14 cellular contexts compared by ENCODE assay signal in the genomic region with DNA sequence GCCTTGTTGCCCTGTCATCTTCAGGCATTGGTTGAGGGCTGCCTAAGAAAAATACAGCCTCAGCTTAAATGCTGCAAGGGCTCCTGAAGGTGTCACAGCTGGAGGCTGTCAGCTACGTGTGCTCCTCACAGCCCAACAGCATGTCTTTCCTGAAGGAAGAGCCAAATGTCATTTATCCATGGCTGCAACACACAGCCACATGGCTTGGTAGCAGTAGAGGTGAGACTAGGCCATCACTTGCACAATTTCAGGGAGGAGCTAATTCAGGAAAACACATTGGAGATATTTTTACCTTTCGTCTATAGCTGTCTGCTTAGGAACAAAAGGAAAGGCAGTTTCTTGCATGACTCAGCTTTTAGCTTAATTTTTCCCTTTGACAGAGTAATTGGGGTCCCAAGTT.
DNase-seq lines count a peak whose midpoint lies in the region; ATAC-seq, FAIRE-seq and TF ChIP-seq lines count a peak whose summit lies in the region.
"Had no signal": no experiment of that assay in that cellular context is flagged by ENCODE, and none has a peak within 500 bp of the region (broad histone marks: within the 10 kb centered on the region; RNA-seq: fewer than 3 reads in every experiment).

No MANE protein-coding gene starts in this region.

- H3K23ac ChIP-seq in IMR-90 (ENCODE audit: low read depth, low read length), result no peak overlapping the region

- H3K14ac ChIP-seq in IMR-90 (replicated peaks; ENCODE audit: low read depth, low read length), result peak overlapping the region; percentile 77

- peak overlapping the region; percentile 85 for H2BK20ac ChIP-seq in IMR-90 (ENCODE audit: low read depth, low read length)

- CTCF ChIA-PET in IMR-90 (lab: Yijun Ruan, JAX), result no interaction called here

- peak overlapping the region; percentile 84; the same call in 1 of the 2 replicates for H4K5ac ChIP-seq in IMR-90 (ENCODE audit: low read depth, low read length)

- peak overlapping the region; percentile 94 for H3K4ac ChIP-seq in IMR-90 (ENCODE audit: low read depth, low read length)

- H3K56ac ChIP-seq in IMR-90 (ENCODE audit: extremely low read depth, insufficient read depth, low read length), result no peak overlapping the region

- POLR2A ChIA-PET in IMR-90 (lab: Charles Lee; ENCODE audit: unreplicated experiment), result no interaction called here

- no peaks in the 10 kb centered on the region for H3K36me3 ChIP-seq in BLaER1 treated with 17β-estradiol and CSF1 and Interleukin-3, amounts not matched to agents 10 nM and 100 nM
- H3K36me3 ChIP-seq in IMR-90 (ENCODE audit: control insufficient read depth, insufficient read depth, low read length) (no peaks in the 10 kb centered on the region), psoas muscle (ENCODE audit: insufficient read depth in 1 of 2, low read depth in 1 of 2) (no peaks in the 10 kb centered on the region)
- H3K36me3 ChIP-seq: BE2C had no signal

- no peaks in the 10 kb centered on the region for H4K20me1 ChIP-seq in BLaER1 treated with 17β-estradiol and CSF1 and Interleukin-3, amounts not matched to agents 10 nM and 100 nM
- H4K20me1 ChIP-seq in IMR-90 (ENCODE audit: insufficient read depth, low read length), result no peaks in the 10 kb centered on the region

- H3K9me3 ChIP-seq in BLaER1 treated with 17β-estradiol and CSF1 and Interleukin-3, amounts not matched to agents 10 nM and 100 nM (replicated peaks in 1 of 11), result peaks cover 0 to 9% (median 0%) of the 10 kb centered on the region in 11 experiments; a peak in 3 of 22 replicates
- H3K9me3 ChIP-seq in IMR-90 (ENCODE audit: control insufficient read depth, insufficient read depth, low read length), result no peaks in the 10 kb centered on the region
- no peaks in the 10 kb centered on the region for H3K9me3 ChIP-seq in psoas muscle
- H3K9me3 ChIP-seq: BE2C had no signal

- H3K4me1 ChIP-seq in BLaER1 treated with 17β-estradiol and CSF1 and Interleukin-3, amounts not matched to agents 10 nM and 100 nM, result peaks cover 0 to 38% (median 22%) of the 10 kb centered on the region in 10 experiments; a peak in 16 of 20 replicates
- peaks cover 25% of the 10 kb centered on the region for H3K4me1 ChIP-seq in IMR-90 (ENCODE audit: control insufficient read depth, insufficient read depth, low read length)
- peaks cover 32% of the 10 kb centered on the region for H3K4me1 ChIP-seq in psoas muscle
- H3K4me1 ChIP-seq: BE2C had no signal

- H3K9me1 ChIP-seq in IMR-90 (ENCODE audit: insufficient read depth, low read length), result peaks cover 12% of the 10 kb centered on the region

- no peak for TF ChIP-seq POLR2A in IMR-90 (IDR thresholded peaks at IDR 0.05; ENCODE audit: low read depth, low read length)

- H3K9ac ChIP-seq in BLaER1 treated with 17β-estradiol and CSF1 and Interleukin-3, amounts not matched to agents 10 nM and 100 nM, result no peak overlapping the region
- H3K9ac ChIP-seq in IMR-90 (ENCODE audit: low read depth, low read length), result no peak overlapping the region

- intact Hi-C loops in IMR-90 (cut with micrococcal nuclease), result no loop called here
- intact Hi-C loops in psoas muscle (cut with DNase I), result no loop called here

- no TSS peak for BruUV-seq in IMR-90 (replicated peaks; lab: Mats Ljungman, UMichigan)

- dilution Hi-C loops in IMR-90 (cut with HindIII; ENCODE audit: low sequenced_read_pairs, unreplicated experiment), result no loop called here

- H2BK5ac ChIP-seq in IMR-90 (ENCODE audit: low read depth, low read length, poor library complexity, severe bottlenecking), result no peak overlapping the region

- H3K4me3 ChIP-seq in BLaER1 treated with 17β-estradiol and CSF1 and Interleukin-3, amounts not matched to agents 10 nM and 100 nM, result no peak overlapping the region
- H3K4me3 ChIP-seq in IMR-90 (ENCODE audit: insufficient read depth, low read depth, low read length), result no peak overlapping the region
- H3K4me3 ChIP-seq in psoas muscle, result no peak overlapping the region

- peak overlapping the region in 2 of 11 experiments; percentile 48 to 65; a peak in 3 of 22 replicates for H3K27ac ChIP-seq in BLaER1 treated with 17β-estradiol and CSF1 and Interleukin-3, amounts not matched to agents 10 nM and 100 nM
- H3K27ac ChIP-seq in IMR-90 (ENCODE audit: insufficient read depth, low read length) (no peak overlapping the region), psoas muscle (peak overlapping the region; percentile 64)

- H3K27me3 ChIP-seq in BLaER1 treated with 17β-estradiol and CSF1 and Interleukin-3, amounts not matched to agents 10 nM and 100 nM, result no peaks in the 10 kb centered on the region
- H3K27me3 ChIP-seq in IMR-90 (ENCODE audit: control insufficient read depth, insufficient read depth, low read length) (no peaks in the 10 kb centered on the region), psoas muscle (ENCODE audit: insufficient read depth in 3 of 3, low read length in 2 of 3) (no peaks in the 10 kb centered on the region)
- H3K27me3 ChIP-seq: BE2C had no signal

- peaks cover 0 to 7% of the 10 kb centered on the region in 2 experiments; a peak in 1 of 4 replicates for H3K79me1 ChIP-seq in IMR-90 (ENCODE audit: low read depth in 1 of 2, low read length in 2 of 2)

- peak overlapping the region; percentile 67 for H3K18ac ChIP-seq in IMR-90 (ENCODE audit: low read depth, low read length)

- H2AFZ ChIP-seq in IMR-90 (replicated peaks; ENCODE audit: low read length, poor library complexity), result no peak overlapping the region

- H4K8ac ChIP-seq in IMR-90 (ENCODE audit: low read depth in 2 of 2, low read length in 2 of 2), result peak overlapping the region; percentile 40 to 91; a peak in 2 of 4 replicates

- H2BK120ac ChIP-seq in IMR-90 (ENCODE audit: low read depth, low read length), result peak overlapping the region; percentile 97

- H4K91ac ChIP-seq in IMR-90 (ENCODE audit: insufficient read depth, low read depth, low read length), result peak overlapping the region; percentile 80

- H2AK5ac ChIP-seq in IMR-90 (ENCODE audit: low read depth, low read length), result peak overlapping the region; percentile 76; the same call in 1 of the 2 replicates

- peak overlapping the region in 7 of 11 experiments; percentile 0 to 80 (median 68); a peak in 13 of 22 replicates for H3K4me2 ChIP-seq in BLaER1 treated with 17β-estradiol and CSF1 and Interleukin-3, amounts not matched to agents 10 nM and 100 nM
- no peak overlapping the region for H3K4me2 ChIP-seq in IMR-90 (ENCODE audit: low read depth, low read length)

- TF ChIP-seq RAD21 in IMR-90 (IDR thresholded peaks at IDR 0.05; ENCODE audit: low read length), result no peak

- TF ChIP-seq CTCF in IMR-90 (conservative IDR thresholded peaks at IDR 0.05; ENCODE audit: low read depth, low read length) (no peak), psoas muscle (IDR thresholded peaks at IDR 0.05) (no peak)

- DNase-seq in IMR-90 (no peak), psoas muscle (no peak), NCI-H524 treated with DMSO at 0.1 percent for 48 hours (lab: John Stamatoyannopoulos, UW) (no peak), RCC 7860 (ENCODE audit: low spot score) (no peak)
- DNase-seq: BE2C; CD8-positive, alpha-beta memory T cell; GOT3; NCI-H1417 treated with DMSO at 0.1 percent for 48 hours; NCI-H2029 treated with DMSO at 0.1 percent for 48 hours; NCI-H2227 treated with DMSO at 0.1 percent for 48 hours; NCI-H526 treated with DMSO at 0.1 percent for 48 hours had no signal

- WGBS in IMR-90 (ENCODE audit: extremely low coverage in 2 of 2, insufficient read length in 1 of 2), 2 experiments, result no CpG with 5 or more reads among the region's 2 CpGs
- WGBS in psoas muscle, 3 donors, result 31 to 45% (median 34%) methylated on average over 2 of the region's 2 CpGs

- ATAC-seq in IMR-90 (ENCODE audit: low read depth) (no peak), esophagus mucosa (peak; percentile 9), psoas muscle (peak; percentile 66 to 93 (median 78)), HG03045 (IDR thresholded peaks at IDR 0.05; ENCODE audit: unreplicated experiment) (no peak)

- in situ Hi-C loops in IMR-90 (cut with MboI; ENCODE audit: low sequenced_read_pairs), result no loop called here

- H2AK9ac ChIP-seq in IMR-90 (replicated peaks; ENCODE audit: low read depth, low read length, poor library complexity), result no peak overlapping the region

- H2BK15ac ChIP-seq in IMR-90 (ENCODE audit: low read depth, low read length), result peak overlapping the region; percentile 96; the same call in 2 of the 3 replicates

- no peak for FAIRE-seq in RCC 7860 (lab: Jason Lieb, UNC)

TF ChIP-seq in IMR-90, 13 proteins besides CTCF, POLR2A, EP300 and RAD21:
- TF ChIP-seq MXI1 (IDR thresholded peaks at IDR 0.05; ENCODE audit: borderline replicate concordance, low read depth, low read length) (no peak), SMC3 (IDR thresholded peaks at IDR 0.05; ENCODE audit: low read depth, low read length) (no peak), NFE2L2 (IDR thresholded peaks at IDR 0.05; ENCODE audit: low read depth, low read length) (peak; percentile 52; the same call in 1 of the 2 replicates), CEBPB (IDR thresholded peaks at IDR 0.05; ENCODE audit: low read depth, low read length) (no peak), MAFK (IDR thresholded peaks at IDR 0.05; ENCODE audit: low read depth, low read length) (no peak)

Comparison
In these comparisons a context has a peak if more than half of its experiments do, and no peak if none do; other contexts are left out.
1. ATAC-seq: peak in esophagus mucosa (single experiment) and psoas muscle (4 of 4); none in IMR-90 (single experiment) and HG03045 (single experiment).